In the genomic region with DNA sequence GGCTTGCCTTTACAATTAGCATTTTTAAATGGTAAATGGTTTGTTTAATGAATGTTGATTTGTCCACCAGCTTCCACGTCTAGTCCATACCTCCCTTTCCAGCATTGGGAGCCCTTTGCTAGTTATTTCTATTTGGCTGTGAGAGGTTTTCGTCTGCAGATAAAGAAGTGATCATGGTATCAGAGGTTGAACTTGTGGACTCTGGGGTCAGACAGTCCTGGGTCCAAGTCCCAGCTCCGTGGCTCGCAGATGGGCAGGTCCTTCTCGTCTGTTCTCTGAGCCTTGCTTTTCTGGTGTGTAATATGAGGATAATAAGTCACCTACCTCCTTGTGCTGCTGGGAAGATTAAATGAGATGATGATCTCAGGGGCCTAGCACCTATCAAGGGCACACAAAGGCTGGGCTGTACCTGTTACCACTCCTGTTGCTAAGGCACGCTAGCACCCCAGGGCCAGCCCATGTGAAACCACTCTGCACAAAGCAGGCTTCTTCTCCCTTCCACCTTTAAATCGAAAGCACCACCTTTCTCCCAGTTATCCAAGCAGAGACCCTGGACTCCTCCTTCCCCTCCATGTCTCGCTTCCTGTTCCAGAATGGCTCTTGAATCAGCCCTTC, we compare ENCODE assay signal across 13 cellular contexts.
DNase-seq lines count a peak whose midpoint lies in the region; ATAC-seq and TF ChIP-seq lines count a peak whose summit lies in the region.
"Had no signal": no experiment of that assay in that cellular context is flagged by ENCODE, and none has a peak within 500 bp of the region (broad histone marks: within the 10 kb centered on the region; RNA-seq: fewer than 3 reads in every experiment).

No MANE protein-coding gene starts in this region.

- no peaks in the 10 kb centered on the region for H3K36me3 Mint-ChIP-seq in stimulated activated naive B cell treated with anti-CD40 and anti-IgM and Interleukin-4, amounts not matched to agents 10 μg/mL and 1 μg/mL and 100 μg/mL, for 72 hours
- H3K36me3 Mint-ChIP-seq: CD8-positive, alpha-beta T cell had no signal

- H3K4me3 ChIP-seq in BE2C (ENCODE audit: low read depth, low read length) (peak overlapping the region; percentile 46), sigmoid colon (no peak overlapping the region), ascending aorta (no peak overlapping the region)

- no peak overlapping the region for H3K27ac Mint-ChIP-seq in stimulated activated naive B cell treated with anti-CD40 and anti-IgM and Interleukin-4, amounts not matched to agents 10 μg/mL and 1 μg/mL and 100 μg/mL, for 72 hours
- H3K27ac Mint-ChIP-seq: CD8-positive, alpha-beta T cell had no signal

- H3K36me3 ChIP-seq in BE2C (peaks cover 10% of the 10 kb centered on the region), sigmoid colon (no peaks in the 10 kb centered on the region), ascending aorta (no peaks in the 10 kb centered on the region)

- TF ChIP-seq POLR2A in sigmoid colon (IDR thresholded peaks at IDR 0.05): no peak

- H3K27ac ChIP-seq in caudate nucleus (ENCODE audit: low read depth, low read length) (peak overlapping the region; percentile 100), layer of hippocampus (ENCODE audit: low read depth, low read length) (peak overlapping the region; percentile 99), sigmoid colon (peak overlapping the region in 3 of 4 donors; percentile 45 to 76 (median 74)), ascending aorta (no peak overlapping the region)
- H3K27ac ChIP-seq: HL-60 had no signal

- H3K9me3 Mint-ChIP-seq in stimulated activated naive B cell treated with anti-CD40 and anti-IgM and Interleukin-4, amounts not matched to agents 10 μg/mL and 1 μg/mL and 100 μg/mL, for 72 hours: no peaks in the 10 kb centered on the region
- H3K9me3 Mint-ChIP-seq: CD8-positive, alpha-beta T cell had no signal

- no peak overlapping the region for H3K4me3 Mint-ChIP-seq in stimulated activated naive B cell treated with anti-CD40 and anti-IgM and Interleukin-4, amounts not matched to agents 10 μg/mL and 1 μg/mL and 100 μg/mL, for 72 hours
- H3K4me3 Mint-ChIP-seq: CD8-positive, alpha-beta T cell had no signal

- TF ChIP-seq CTCF in BE2C (IDR thresholded peaks at IDR 0.05; ENCODE audit: low read depth, low read length) (no peak), sigmoid colon (IDR thresholded peaks at IDR 0.05) (no peak), ascending aorta (IDR thresholded peaks at IDR 0.05) (no peak)

- DNase-seq in BE2C (no peak), caudate nucleus (lab: John Stamatoyannopoulos, UW) (no peak), sigmoid colon (no peak), ascending aorta (ENCODE audit: low spot score in 2 of 2) (no peak), anterior cingulate cortex (lab: John Stamatoyannopoulos, UW) (no peak)
- no peak for DNase-seq in activated CD8-positive, alpha-beta memory T cell treated with anti-CD3 and anti-CD28 coated beads, Interleukin-2, amount 50 U/mL, for 4 hours
- no peak for DNase-seq in stimulated activated naive B cell treated with anti-CD40 and anti-IgM and Interleukin-4, amounts not matched to agents 10 μg/mL and 1 μg/mL and 100 μg/mL, for 72 hours
- DNase-seq: CD8-positive, alpha-beta T cell; DMS53; left cardiac atrium; NCI-H187 had no signal

- peaks cover 14 to 21% of the 10 kb centered on the region in 2 donors for H3K4me1 Mint-ChIP-seq in stimulated activated naive B cell treated with anti-CD40 and anti-IgM and Interleukin-4, amounts not matched to agents 10 μg/mL and 1 μg/mL and 100 μg/mL, for 72 hours

- H3K27me3 ChIP-seq in BE2C: no peaks in the 10 kb centered on the region
- H3K27me3 ChIP-seq in layer of hippocampus (ENCODE audit: control insufficient read depth, insufficient read depth, low read length): no peaks in the 10 kb centered on the region
- H3K27me3 ChIP-seq in sigmoid colon: no peaks in the 10 kb centered on the region
- H3K27me3 ChIP-seq in ascending aorta: no peaks in the 10 kb centered on the region

- peaks cover 50% of the 10 kb centered on the region for H3K4me1 ChIP-seq in BE2C
- peaks cover 0 to 66% (median 48%) of the 10 kb centered on the region in 4 donors for H3K4me1 ChIP-seq in sigmoid colon
- peaks cover 0 to 12% of the 10 kb centered on the region in 2 donors for H3K4me1 ChIP-seq in ascending aorta

- intact Hi-C loops in sigmoid colon (cut with DNase I) (loop anchor here (5.0 kb wide), 1 partner anchor 103 kb away; a partner anchor contains a TSS), ascending aorta (cut with DNase I) (no loop called here)

- H3K9me3 ChIP-seq in BE2C (no peaks in the 10 kb centered on the region), sigmoid colon (no peaks in the 10 kb centered on the region), ascending aorta (no peaks in the 10 kb centered on the region)

- no peak for TF ChIP-seq EP300 in sigmoid colon (IDR thresholded peaks at IDR 0.05)

- 74 to 75% methylated on average over 8 of the region's 8 CpGs for WGBS in sigmoid colon, 2 donors

- peaks cover 6% of the 10 kb centered on the region in 2 donors for H3K27me3 Mint-ChIP-seq in stimulated activated naive B cell treated with anti-CD40 and anti-IgM and Interleukin-4, amounts not matched to agents 10 μg/mL and 1 μg/mL and 100 μg/mL, for 72 hours

- ATAC-seq in stimulated activated naive B cell treated with anti-CD40 and anti-IgM and Interleukin-4, amounts not matched to agents 10 μg/mL and 1 μg/mL and 100 μg/mL, for 72 hours (replicated peaks): no peak
- ATAC-seq: CD8-positive, alpha-beta T cell had no signal

Comparison
In these comparisons a context has a peak if more than half of its experiments do, and no peak if none do; other contexts are left out.
1. H3K27ac ChIP-seq: peak in caudate nucleus (single experiment), layer of hippocampus (single experiment) and sigmoid colon (3 of 4); none in ascending aorta (0 of 2).